Comparison of ENCODE assay signal across 8 cellular contexts in genomic region chr21:45796003-45796402, GRCh38.
"Had no signal": no experiment of that assay in that cellular context is flagged by ENCODE, and none has a peak within 500 bp of the region (broad histone marks: within the 10 kb centered on the region; RNA-seq: fewer than 3 reads in every experiment).

No MANE protein-coding gene starts in this region.

- ATAC-seq: GM23338 had no signal

- H3K4me2 ChIP-seq: GM23338, KMS-11 had no signal

- H3K9ac ChIP-seq: KMS-11 had no signal

- H3K4me3 ChIP-seq: GM23338 had no signal

- DNase-seq: H9, HCEC 1CT, KBM-7 had no signal

- H3K27ac ChIP-seq: KMS-11 had no signal

- FAIRE-seq: H1, H54, HTR-8/SVneo had no signal

- H2AFZ ChIP-seq: GM23338 had no signal
